Comparison of ENCODE assay signal across 8 cellular contexts in the genomic region with DNA sequence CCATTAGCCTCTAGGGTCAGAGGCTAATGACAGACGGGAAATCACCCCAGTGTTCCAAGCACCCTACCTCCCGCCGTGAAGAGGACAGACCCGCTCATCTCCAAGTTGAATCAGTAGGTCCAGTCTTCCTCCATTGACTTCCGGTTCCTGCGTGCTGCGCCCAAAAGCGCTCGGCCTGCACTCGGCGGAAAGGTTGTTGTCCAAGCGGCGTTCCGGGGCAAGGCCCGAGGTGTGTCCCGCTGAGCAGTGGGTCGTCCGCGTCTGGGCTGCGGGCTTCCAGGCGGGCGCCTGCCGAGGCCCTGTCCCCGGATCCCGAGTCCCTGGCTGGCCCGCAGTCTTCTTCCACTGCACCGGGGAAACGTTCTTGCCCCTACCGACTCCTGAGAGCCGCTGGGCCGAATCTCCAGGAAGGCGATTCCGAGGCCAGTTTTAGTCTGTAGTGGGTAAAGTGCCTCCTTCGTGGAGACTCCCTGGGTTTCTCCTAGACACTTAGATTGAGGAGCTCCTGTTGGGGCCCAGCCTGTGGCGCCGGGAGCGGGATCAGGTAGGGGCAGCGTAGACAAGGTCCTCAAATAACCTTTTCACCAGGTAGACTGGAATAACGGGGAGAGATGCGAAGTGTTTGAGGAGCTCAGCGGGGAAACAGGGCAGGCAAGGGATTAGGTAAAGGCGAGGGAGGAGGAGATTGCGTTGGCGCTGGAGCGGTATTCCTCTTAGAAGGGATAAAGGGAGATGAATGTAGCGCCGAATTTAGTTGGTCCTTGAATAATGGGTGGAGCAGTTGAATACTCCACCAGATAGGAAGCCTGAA. TPM values are rescaled to one million over a fixed set of nuclear protein-coding genes. Genes with fewer than 3 reads are reported as not detected.
DNase-seq lines count a peak whose midpoint lies in the region; ATAC-seq and TF ChIP-seq lines count a peak whose summit lies in the region.

A gene with protein sequence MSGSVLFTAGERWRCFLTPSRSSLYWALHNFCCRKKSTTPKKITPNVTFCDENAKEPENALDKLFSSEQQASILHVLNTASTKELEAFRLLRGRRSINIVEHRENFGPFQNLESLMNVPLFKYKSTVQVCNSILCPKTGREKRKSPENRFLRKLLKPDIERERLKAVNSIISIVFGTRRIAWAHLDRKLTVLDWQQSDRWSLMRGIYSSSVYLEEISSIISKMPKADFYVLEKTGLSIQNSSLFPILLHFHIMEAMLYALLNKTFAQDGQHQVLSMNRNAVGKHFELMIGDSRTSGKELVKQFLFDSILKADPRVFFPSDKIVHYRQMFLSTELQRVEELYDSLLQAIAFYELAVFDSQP (minus strand): TSS at position 138 of the 811 bp plus-strand sequence. CDS start 40 bp downstream, at position 98.

- peak within 1 kb of the TSS; percentile 57 for H3K27ac ChIP-seq in HUES64 (ENCODE audit: low read depth, low read length)

- ATAC-seq in GM21447 (IDR thresholded peaks at IDR 0.05; ENCODE audit: unreplicated experiment) = peak; percentile 85

- H3K27me3 Mint-ChIP-seq in Calu3 (ENCODE audit: unreplicated experiment) = no peaks in the 10 kb centered on the region

- peak within 1 kb of the TSS; percentile 87 for H3K9ac ChIP-seq in HUES64 (ENCODE audit: low read depth, low read length)

- no peaks in the 10 kb centered on the region for H3K9me3 ChIP-seq in HUES64 (ENCODE audit: insufficient read depth, low read depth, low read length)
- no peaks in the 10 kb centered on the region for H3K9me3 ChIP-seq in mononuclear cell (ENCODE audit: low read depth, low read length)

- peaks cover 20% of the 10 kb centered on the region for H3K36me3 ChIP-seq in HUES64 (ENCODE audit: insufficient read depth, low read length)

- no peaks in the 10 kb centered on the region for H3K27me3 ChIP-seq in HUES64 (ENCODE audit: insufficient read depth, low read length)
- H3K27me3 ChIP-seq in mononuclear cell (ENCODE audit: insufficient read depth, low read length) = no peaks in the 10 kb centered on the region

- intact Hi-C loops in Calu3 (cut with micrococcal nuclease; ENCODE audit: unreplicated experiment) = no loop called here

- peaks cover 28% of the 10 kb centered on the region for H3K36me3 Mint-ChIP-seq in Calu3 (ENCODE audit: insufficient read depth, unreplicated experiment)

- H3K4me3 ChIP-seq in HUES64 (ENCODE audit: low read length) (peak within 1 kb of the TSS; percentile 83), epithelial cell of esophagus (ENCODE audit: low read length) (peak within 1 kb of the TSS; percentile 97), mononuclear cell (ENCODE audit: low read length) (peak within 1 kb of the TSS; percentile 67)

- H3K4me1 Mint-ChIP-seq in Calu3 (ENCODE audit: low read depth, unreplicated experiment) = peaks cover 11% of the 10 kb centered on the region

- H3K4me1 ChIP-seq in HUES64 (ENCODE audit: insufficient read depth, low read length) (no peaks in the 10 kb centered on the region), mononuclear cell (ENCODE audit: insufficient read depth, low read length) (peaks cover 33% of the 10 kb centered on the region)

- TF ChIP-seq CTCF in Calu3 (IDR thresholded peaks at IDR 0.05; ENCODE audit: unreplicated experiment) = no peak
- TF ChIP-seq CTCF in epithelial cell of esophagus (IDR thresholded peaks at IDR 0.05; ENCODE audit: insufficient read depth, low read depth, low read length, missing control alignments) = peak; percentile 2

- DNase-seq in Calu3 (peak; percentile 93), OCI-M1 (lab: John Stamatoyannopoulos, UW) (peak; percentile 94), activated T-cell treated with anti-CD3 and anti-CD28 coated beads for 4 hours (peak; percentile 81), epithelial cell of esophagus (ENCODE audit: low read depth) (peak; percentile 93)
- peak; percentile 73 to 86 for DNase-seq in stimulated activated CD8-positive, alpha-beta memory T cell treated with anti-CD3 and anti-CD28 coated beads, Interleukin-2, amount 100 ng/mL, for 48 hours (ENCODE audit: low read depth in 2 of 2)

- WGBS in HUES64 = under 1% methylated on average over 47 of the region's 47 CpGs

- H3K4me3 Mint-ChIP-seq in Calu3 (ENCODE audit: low read depth, unreplicated experiment) = peak within 1 kb of the TSS; percentile 77

- peak within 1 kb of the TSS; percentile 28 for H3K27ac Mint-ChIP-seq in Calu3 (ENCODE audit: unreplicated experiment)

- H3K9me3 Mint-ChIP-seq in Calu3 (ENCODE audit: low read depth, unreplicated experiment) = no peaks in the 10 kb centered on the region

- CTCF ChIA-PET in Calu3 (lab: Charles Lee) = interaction anchor here (0.6 kb wide), 1 partner anchor 1114 kb away, joined by 4 read pairs; no protein-coding TSS in a partner anchor

- TSS peak; percentile 55 for BruUV-seq in Calu3 (replicated peaks; lab: Mats Ljungman, UMichigan)

RNA-seq across cellular contexts. Expression of the gene that starts here (rescaled TPM):
- 17.7 and 18.6 TPM in 2 replicates for total RNA-seq in Calu3 (2022)
- 13.4 TPM for polyA plus RNA-seq in HUES64 (2013, experiment 1 of 2)
- 14.9 TPM for polyA plus RNA-seq in HUES64 (2013, experiment 2 of 2)
- 8.2 TPM for total RNA-seq in mononuclear cell

Comparison
In these comparisons a context has a peak if more than half of its experiments do, and no peak if none do; other contexts are left out.
1. Peak in every context shown above with its lines: DNase-seq, ATAC-seq, H3K4me3 ChIP-seq and H3K27ac ChIP-seq.